ENCODE assay signal across 29 cellular contexts in the genomic region with DNA sequence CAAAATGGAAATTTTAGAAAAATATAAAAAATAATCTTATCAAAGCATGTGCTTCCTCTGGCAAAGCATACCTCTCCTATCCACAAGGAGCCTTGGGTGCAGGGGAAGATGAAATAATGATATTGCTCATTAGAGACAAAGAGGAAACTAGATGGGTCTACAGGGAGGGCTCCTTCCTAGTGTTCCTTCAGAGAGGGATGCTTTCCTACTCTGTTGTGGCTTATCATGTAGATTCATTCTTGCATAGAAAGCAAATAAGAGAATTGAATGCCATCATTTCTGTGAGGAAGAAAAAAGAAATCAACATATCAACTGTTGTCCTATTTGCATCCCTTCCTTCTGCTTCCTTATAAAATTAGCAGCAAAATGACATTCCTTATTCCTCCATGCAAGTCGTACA.
"Had no signal": no experiment of that assay in that cellular context is flagged by ENCODE, and none has a peak within 500 bp of the region (broad histone marks: within the 10 kb centered on the region; RNA-seq: fewer than 3 reads in every experiment).

No MANE protein-coding gene starts in this region.

- H3K27ac Mint-ChIP-seq: immature natural killer cell; memory B cell; naive thymus-derived CD4-positive, alpha-beta T cell; natural killer cell treated with Interleukin-12 subunit alpha and Interleukin-12 subunit beta and Interleukin-15 and Interleukin-18, amount 100 ng/mL, for 72 hours; stimulated activated naive B cell treated with anti-CD40 and anti-IgM and Interleukin-4, amounts not matched to agents 10 μg/mL and 1 μg/mL and 100 μg/mL, for 72 hours had no signal

- H3K4me3 Mint-ChIP-seq: immature natural killer cell; memory B cell; naive thymus-derived CD4-positive, alpha-beta T cell; natural killer cell treated with Interleukin-12 subunit alpha and Interleukin-12 subunit beta and Interleukin-15 and Interleukin-18, amount 100 ng/mL, for 72 hours; neural crest cell; stimulated activated naive B cell treated with anti-CD40 and anti-IgM and Interleukin-4, amounts not matched to agents 10 μg/mL and 1 μg/mL and 100 μg/mL, for 72 hours had no signal

- H3K4me1 Mint-ChIP-seq: immature natural killer cell; memory B cell; naive thymus-derived CD4-positive, alpha-beta T cell; neural crest cell; stimulated activated naive B cell treated with anti-CD40 and anti-IgM and Interleukin-4, amounts not matched to agents 10 μg/mL and 1 μg/mL and 100 μg/mL, for 72 hours had no signal

- H3K36me3 ChIP-seq: left ventricle myocardium inferior, pancreas, prostate gland, stomach, thyroid gland, transverse colon, upper lobe of left lung, vagina had no signal

- H3K27me3 ChIP-seq: pancreas, stomach, testis, thyroid gland, transverse colon, upper lobe of left lung, vagina had no signal

- DNase-seq: immature natural killer cell; islet precursor cell; left ventricle myocardium inferior; midbrain; mucosa of descending colon; naive thymus-derived CD4-positive, alpha-beta T cell; nucleus accumbens; pancreas; posterior cingulate gyrus; right cardiac atrium; stimulated activated CD4-positive, alpha-beta T cell treated with anti-CD3 and anti-CD28 coated beads, Interleukin-12 subunit alpha, Interleukin-12 subunit beta, amount 100 ng/mL, for 4 hours; stimulated activated CD4-positive, alpha-beta T cell treated with anti-CD3 and anti-CD28 coated beads, Interleukin-15, amount 100 ng/mL, for 24 hours; stimulated activated CD4-positive, alpha-beta T cell treated with anti-CD3 and anti-CD28 coated beads, Interleukin-2, amount 100 ng/mL, for 24 hours; stimulated activated CD4-positive, alpha-beta T cell treated with anti-CD3 and anti-CD28 coated beads, Interleukin-4, amount 100 ng/mL, for 1 hour; stimulated activated naive B cell treated with anti-CD40 and anti-IgM and Interleukin-4, amounts not matched to agents 10 μg/mL and 1 μg/mL and 100 μg/mL, for 72 hours; stimulated activated naive CD8-positive, alpha-beta T cell treated with anti-CD3 and anti-CD28 coated beads, Interleukin-15, Interleukin-2, amounts not matched to agents 100 U/mL and 50 U/mL, for 24 hours; stomach; testis; thyroid gland; transverse colon; upper lobe of left lung had no signal

- H3K9me3 Mint-ChIP-seq: memory B cell; natural killer cell treated with Interleukin-12 subunit alpha and Interleukin-12 subunit beta and Interleukin-15 and Interleukin-18, amount 100 ng/mL, for 72 hours; stimulated activated naive B cell treated with anti-CD40 and anti-IgM and Interleukin-4, amounts not matched to agents 10 μg/mL and 1 μg/mL and 100 μg/mL, for 72 hours had no signal

- H3K4me3 ChIP-seq: left ventricle myocardium inferior, lung, mucosa of descending colon, pancreas, prostate gland, skin epidermis, stomach, testis, thyroid gland, transverse colon, upper lobe of left lung, vagina had no signal

- H3K27ac ChIP-seq: left ventricle myocardium inferior, pancreas, prostate gland, skin epidermis, stomach, testis, thyroid gland, transverse colon, upper lobe of left lung, vagina had no signal

- H3K9me3 ChIP-seq: left ventricle myocardium inferior, mucosa of descending colon, pancreas, prostate gland, stomach, testis, thyroid gland, transverse colon, upper lobe of left lung, vagina had no signal

- H3K36me3 Mint-ChIP-seq: memory B cell; naive thymus-derived CD4-positive, alpha-beta T cell; natural killer cell treated with Interleukin-12 subunit alpha and Interleukin-12 subunit beta and Interleukin-15 and Interleukin-18, amount 100 ng/mL, for 72 hours; stimulated activated naive B cell treated with anti-CD40 and anti-IgM and Interleukin-4, amounts not matched to agents 10 μg/mL and 1 μg/mL and 100 μg/mL, for 72 hours had no signal

- ATAC-seq: mucosa of descending colon; naive thymus-derived CD4-positive, alpha-beta T cell; natural killer cell treated with Interleukin-12 subunit alpha and Interleukin-12 subunit beta and Interleukin-15 and Interleukin-18, amount 100 ng/mL, for 72 hours; pancreas; right cardiac atrium; sciatic nerve; stimulated activated naive B cell treated with anti-CD40 and anti-IgM and Interleukin-4, amounts not matched to agents 10 μg/mL and 1 μg/mL and 100 μg/mL, for 72 hours; stimulated activated naive CD8-positive, alpha-beta T cell treated with anti-CD3 and anti-CD28 coated beads, Interleukin-15, Interleukin-2, amounts not matched to agents 100 U/mL and 50 U/mL, for 24 hours had no signal

- H3K27me3 Mint-ChIP-seq: memory B cell; natural killer cell treated with Interleukin-12 subunit alpha and Interleukin-12 subunit beta and Interleukin-15 and Interleukin-18, amount 100 ng/mL, for 72 hours had no signal

- H3K4me1 ChIP-seq: left ventricle myocardium inferior, pancreas, prostate gland, stomach, testis, thyroid gland, transverse colon, upper lobe of left lung, vagina had no signal
